In the genomic region with DNA sequence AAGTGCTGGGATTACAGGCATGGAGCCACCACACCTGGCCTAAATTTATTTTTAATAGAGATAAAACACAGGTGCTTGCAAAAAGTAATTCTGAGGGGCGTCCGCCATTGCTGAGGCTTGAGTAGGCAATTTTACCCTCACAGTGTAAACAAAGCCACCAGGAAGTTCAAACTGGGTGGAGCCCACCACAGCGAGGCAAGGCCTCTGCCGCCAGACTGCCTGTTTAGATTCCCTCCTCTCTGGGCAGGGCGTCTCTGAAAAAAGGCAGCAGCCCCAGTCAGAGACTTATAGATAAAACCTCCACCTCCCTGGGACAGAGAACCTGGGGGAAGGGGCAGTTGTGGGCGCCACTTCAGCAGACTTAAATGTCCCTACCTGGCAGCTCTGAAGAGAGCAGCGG, we compare ENCODE assay signal across 1 cellular context.
TF ChIP-seq lines count a peak whose summit lies in the region.

No MANE protein-coding gene starts in this region.

TF ChIP-seq in GM23338, 12 proteins besides CTCF, POLR2A, EP300 and RAD21 (continued from another document):
- TF ChIP-seq, protein P1, sequence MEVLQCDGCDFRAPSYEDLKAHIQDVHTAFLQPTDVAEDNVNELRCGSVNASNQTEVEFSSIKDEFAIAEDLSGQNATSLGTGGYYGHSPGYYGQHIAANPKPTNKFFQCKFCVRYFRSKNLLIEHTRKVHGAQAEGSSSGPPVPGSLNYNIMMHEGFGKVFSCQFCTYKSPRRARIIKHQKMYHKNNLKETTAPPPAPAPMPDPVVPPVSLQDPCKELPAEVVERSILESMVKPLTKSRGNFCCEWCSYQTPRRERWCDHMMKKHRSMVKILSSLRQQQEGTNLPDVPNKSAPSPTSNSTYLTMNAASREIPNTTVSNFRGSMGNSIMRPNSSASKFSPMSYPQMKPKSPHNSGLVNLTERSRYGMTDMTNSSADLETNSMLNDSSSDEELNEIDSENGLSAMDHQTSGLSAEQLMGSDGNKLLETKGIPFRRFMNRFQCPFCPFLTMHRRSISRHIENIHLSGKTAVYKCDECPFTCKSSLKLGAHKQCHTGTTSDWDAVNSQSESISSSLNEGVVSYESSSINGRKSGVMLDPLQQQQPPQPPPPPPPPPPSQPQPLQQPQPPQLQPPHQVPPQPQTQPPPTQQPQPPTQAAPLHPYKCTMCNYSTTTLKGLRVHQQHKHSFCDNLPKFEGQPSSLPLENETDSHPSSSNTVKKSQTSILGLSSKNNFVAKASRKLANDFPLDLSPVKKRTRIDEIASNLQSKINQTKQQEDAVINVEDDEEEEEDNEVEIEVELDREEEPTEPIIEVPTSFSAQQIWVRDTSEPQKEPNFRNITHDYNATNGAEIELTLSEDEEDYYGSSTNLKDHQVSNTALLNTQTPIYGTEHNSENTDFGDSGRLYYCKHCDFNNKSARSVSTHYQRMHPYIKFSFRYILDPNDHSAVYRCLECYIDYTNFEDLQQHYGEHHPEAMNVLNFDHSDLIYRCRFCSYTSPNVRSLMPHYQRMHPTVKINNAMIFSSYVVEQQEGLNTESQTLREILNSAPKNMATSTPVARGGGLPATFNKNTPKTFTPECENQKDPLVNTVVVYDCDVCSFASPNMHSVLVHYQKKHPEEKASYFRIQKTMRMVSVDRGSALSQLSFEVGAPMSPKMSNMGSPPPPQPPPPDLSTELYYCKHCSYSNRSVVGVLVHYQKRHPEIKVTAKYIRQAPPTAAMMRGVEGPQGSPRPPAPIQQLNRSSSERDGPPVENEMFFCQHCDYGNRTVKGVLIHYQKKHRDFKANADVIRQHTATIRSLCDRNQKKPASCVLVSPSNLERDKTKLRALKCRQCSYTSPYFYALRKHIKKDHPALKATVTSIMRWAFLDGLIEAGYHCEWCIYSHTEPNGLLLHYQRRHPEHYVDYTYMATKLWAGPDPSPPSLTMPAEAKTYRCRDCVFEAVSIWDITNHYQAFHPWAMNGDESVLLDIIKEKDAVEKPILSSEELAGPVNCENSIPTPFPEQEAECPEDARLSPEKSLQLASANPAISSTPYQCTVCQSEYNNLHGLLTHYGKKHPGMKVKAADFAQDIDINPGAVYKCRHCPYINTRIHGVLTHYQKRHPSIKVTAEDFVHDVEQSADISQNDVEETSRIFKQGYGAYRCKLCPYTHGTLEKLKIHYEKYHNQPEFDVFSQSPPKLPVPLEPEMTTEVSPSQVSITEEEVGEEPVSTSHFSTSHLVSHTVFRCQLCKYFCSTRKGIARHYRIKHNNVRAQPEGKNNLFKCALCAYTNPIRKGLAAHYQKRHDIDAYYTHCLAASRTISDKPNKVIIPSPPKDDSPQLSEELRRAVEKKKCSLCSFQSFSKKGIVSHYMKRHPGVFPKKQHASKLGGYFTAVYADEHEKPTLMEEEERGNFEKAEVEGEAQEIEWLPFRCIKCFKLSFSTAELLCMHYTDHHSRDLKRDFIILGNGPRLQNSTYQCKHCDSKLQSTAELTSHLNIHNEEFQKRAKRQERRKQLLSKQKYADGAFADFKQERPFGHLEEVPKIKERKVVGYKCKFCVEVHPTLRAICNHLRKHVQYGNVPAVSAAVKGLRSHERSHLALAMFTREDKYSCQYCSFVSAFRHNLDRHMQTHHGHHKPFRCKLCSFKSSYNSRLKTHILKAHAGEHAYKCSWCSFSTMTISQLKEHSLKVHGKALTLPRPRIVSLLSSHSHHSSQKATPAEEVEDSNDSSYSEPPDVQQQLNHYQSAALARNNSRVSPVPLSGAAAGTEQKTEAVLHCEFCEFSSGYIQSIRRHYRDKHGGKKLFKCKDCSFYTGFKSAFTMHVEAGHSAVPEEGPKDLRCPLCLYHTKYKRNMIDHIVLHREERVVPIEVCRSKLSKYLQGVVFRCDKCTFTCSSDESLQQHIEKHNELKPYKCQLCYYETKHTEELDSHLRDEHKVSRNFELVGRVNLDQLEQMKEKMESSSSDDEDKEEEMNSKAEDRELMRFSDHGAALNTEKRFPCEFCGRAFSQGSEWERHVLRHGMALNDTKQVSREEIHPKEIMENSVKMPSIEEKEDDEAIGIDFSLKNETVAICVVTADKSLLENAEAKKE (CRISPR knock-in tag; IDR thresholded peaks at IDR 0.05), result no peak
- TF ChIP-seq, protein P2, sequence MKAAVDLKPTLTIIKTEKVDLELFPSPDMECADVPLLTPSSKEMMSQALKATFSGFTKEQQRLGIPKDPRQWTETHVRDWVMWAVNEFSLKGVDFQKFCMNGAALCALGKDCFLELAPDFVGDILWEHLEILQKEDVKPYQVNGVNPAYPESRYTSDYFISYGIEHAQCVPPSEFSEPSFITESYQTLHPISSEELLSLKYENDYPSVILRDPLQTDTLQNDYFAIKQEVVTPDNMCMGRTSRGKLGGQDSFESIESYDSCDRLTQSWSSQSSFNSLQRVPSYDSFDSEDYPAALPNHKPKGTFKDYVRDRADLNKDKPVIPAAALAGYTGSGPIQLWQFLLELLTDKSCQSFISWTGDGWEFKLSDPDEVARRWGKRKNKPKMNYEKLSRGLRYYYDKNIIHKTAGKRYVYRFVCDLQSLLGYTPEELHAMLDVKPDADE (IDR thresholded peaks at IDR 0.05), result no peak
- no peak for TF ChIP-seq NANOG (IDR thresholded peaks at IDR 0.05; ENCODE audit: borderline replicate concordance)
- no peak for TF ChIP-seq EZH2 (IDR thresholded peaks at IDR 0.05; ENCODE audit: low read depth, unreplicated experiment)
- no peak for TF ChIP-seq STAT1 (IDR thresholded peaks at IDR 0.05; ENCODE audit: unreplicated experiment)
- no peak for TF ChIP-seq EZH2phosphoT487 (IDR thresholded peaks at IDR 0.05; ENCODE audit: unreplicated experiment)
- TF ChIP-seq ZNF331 (CRISPR knock-in tag; IDR thresholded peaks at IDR 0.05; ENCODE audit: low read depth), result no peak
- no peak for TF ChIP-seq ZNF114 (CRISPR knock-in tag; IDR thresholded peaks at IDR 0.05)
- TF ChIP-seq JUNB (IDR thresholded peaks at IDR 0.05; ENCODE audit: unreplicated experiment), result no peak
- no peak for TF ChIP-seq CREB1 (CRISPR knock-in tag; IDR thresholded peaks at IDR 0.05; ENCODE audit: low read depth)
- no peak for TF ChIP-seq POLR2AphosphoS5 (IDR thresholded peaks at IDR 0.05; ENCODE audit: low read depth)
